ENCODE assay signal across 2 cellular contexts in genomic region chr6:155224618-155225017, GRCh38.
TF ChIP-seq lines count a peak whose summit lies in the region.

No MANE protein-coding gene starts in this region.

TF ChIP-seq in SK-N-SH, 30 proteins besides CTCF, POLR2A, EP300 and RAD21 (continued from another document):
- TF ChIP-seq IRF3 (IDR thresholded peaks at IDR 0.05; ENCODE audit: low read depth, low read length) (no peak), EZH2phosphoT487 (IDR thresholded peaks at IDR 0.05; ENCODE audit: borderline replicate concordance, low read depth) (no peak), RFX5 (IDR thresholded peaks at IDR 0.05; ENCODE audit: low read length) (no peak)
TF ChIP-seq in SK-N-SH: peak in this region for 0.

TF ChIP-seq in SK-N-SH treated with all-trans-retinoic acid at 6 μM for 48 hours, 23 proteins besides CTCF, POLR2A, EP300 and RAD21 (continued from another document):
- TF ChIP-seq TSHZ2 (CRISPR knock-in tag; IDR thresholded peaks at IDR 0.05) = no peak
- no peak for TF ChIP-seq SNAI2 (CRISPR knock-in tag; IDR thresholded peaks at IDR 0.05)
- TF ChIP-seq ZNF565 (CRISPR knock-in tag; conservative IDR thresholded peaks at IDR 0.05; ENCODE audit: low read depth) = no peak
- TF ChIP-seq PATZ1 (CRISPR knock-in tag; IDR thresholded peaks at IDR 0.05; ENCODE audit: borderline replicate concordance) = no peak
- TF ChIP-seq ZNF70 (CRISPR knock-in tag; IDR thresholded peaks at IDR 0.05) = no peak
- no peak for TF ChIP-seq CSDC2 (CRISPR knock-in tag; IDR thresholded peaks at IDR 0.05)
- no peak for TF ChIP-seq BACH2 (CRISPR knock-in tag; IDR thresholded peaks at IDR 0.05; ENCODE audit: borderline replicate concordance)
- no peak for TF ChIP-seq CREB5 (CRISPR knock-in tag; IDR thresholded peaks at IDR 0.05; ENCODE audit: low read depth)
- no peak for TF ChIP-seq ZFP3 (CRISPR knock-in tag; IDR thresholded peaks at IDR 0.05)
- no peak for TF ChIP-seq TOX (CRISPR knock-in tag; IDR thresholded peaks at IDR 0.05; ENCODE audit: borderline replicate concordance)
- no peak for TF ChIP-seq OSR1 (CRISPR knock-in tag; IDR thresholded peaks at IDR 0.05)
- no peak for TF ChIP-seq RARB (CRISPR knock-in tag; IDR thresholded peaks at IDR 0.05)
- TF ChIP-seq ZC3H10 (CRISPR knock-in tag; IDR thresholded peaks at IDR 0.05) = no peak
- no peak for TF ChIP-seq CSRNP3 (CRISPR knock-in tag; IDR thresholded peaks at IDR 0.05)
- TF ChIP-seq POU6F1 (CRISPR knock-in tag; IDR thresholded peaks at IDR 0.05; ENCODE audit: borderline replicate concordance, low read depth) = no peak
- TF ChIP-seq ZFP30 (CRISPR knock-in tag; IDR thresholded peaks at IDR 0.05) = no peak
- no peak for TF ChIP-seq ESRRG (CRISPR knock-in tag; IDR thresholded peaks at IDR 0.05)
- no peak for TF ChIP-seq PPARA (CRISPR knock-in tag; IDR thresholded peaks at IDR 0.05; ENCODE audit: borderline replicate concordance)
- TF ChIP-seq TCF4 (CRISPR knock-in tag; IDR thresholded peaks at IDR 0.05; ENCODE audit: borderline replicate concordance) = no peak
